16 cellular contexts compared by ENCODE assay signal in the genomic region with DNA sequence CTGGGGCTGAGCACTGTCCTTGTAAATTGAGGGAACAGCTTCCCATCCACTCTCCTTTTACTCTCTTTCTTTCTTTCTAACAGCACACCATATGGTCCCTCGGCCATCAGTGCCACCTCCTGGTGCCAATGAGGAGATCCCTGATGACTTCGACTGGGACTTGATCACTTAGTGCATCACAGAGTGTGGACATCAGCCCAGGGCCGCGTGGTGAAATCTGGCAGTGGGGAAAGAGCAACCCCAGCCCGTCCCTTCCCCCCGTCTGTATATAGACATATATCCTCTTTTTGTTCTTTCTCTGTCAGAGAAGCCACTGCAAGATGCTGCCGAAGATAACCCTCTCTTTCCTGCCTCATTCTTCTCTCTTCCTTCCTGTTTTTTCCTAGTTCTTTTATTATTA. TPM values are rescaled to one million over a fixed set of nuclear protein-coding genes. Genes with fewer than 3 reads are reported as not detected.
DNase-seq lines count a peak whose midpoint lies in the region; ATAC-seq and TF ChIP-seq lines count a peak whose summit lies in the region.
"Had no signal": no experiment of that assay in that cellular context is flagged by ENCODE, and none has a peak within 500 bp of the region (broad histone marks: within the 10 kb centered on the region; RNA-seq: fewer than 3 reads in every experiment).

No MANE protein-coding gene starts in this region.

- H3K27me3 Mint-ChIP-seq in activated CD8-positive, alpha-beta T cell treated with anti-CD3 and anti-CD28 coated beads, Interleukin-2, amount 10 ng/mL, durations not matched to agents 7 days and 5 days (ENCODE audit: low read depth): no peaks in the 10 kb centered on the region

- H3K27ac Mint-ChIP-seq in activated CD8-positive, alpha-beta T cell treated with anti-CD3 and anti-CD28 coated beads, Interleukin-2, amount 10 ng/mL, durations not matched to agents 7 days and 5 days: no peak overlapping the region
- H3K27ac Mint-ChIP-seq: T-helper 1 cell treated with Interleukin-12 subunit alpha and Interleukin-12 subunit beta and Interleukin-4 antibody, amounts not matched to agents 30 μg/mL and 1 μg/mL, for 36 hours had no signal

- CTCF ChIA-PET in activated CD8-positive, alpha-beta T cell treated with anti-CD3 and anti-CD28 coated beads, Interleukin-2, amount 10 ng/mL, durations not matched to agents 7 days and 5 days (lab: Charles Lee): no interaction called here

- H3K36me3 Mint-ChIP-seq in activated CD8-positive, alpha-beta T cell treated with anti-CD3 and anti-CD28 coated beads, Interleukin-2, amount 10 ng/mL, durations not matched to agents 7 days and 5 days (ENCODE audit: low read depth): peaks cover 49% of the 10 kb centered on the region

- TF ChIP-seq CTCF in NB4 (IDR thresholded peaks at IDR 0.05; ENCODE audit: low read depth, low read length) (no peak), adrenal gland (IDR thresholded peaks at IDR 0.05) (peak in 1 of 6 experiments; percentile 10), left ventricle myocardium inferior (IDR thresholded peaks at IDR 0.05; ENCODE audit: borderline replicate concordance) (no peak), upper lobe of left lung (IDR thresholded peaks at IDR 0.05) (no peak)

- no peak overlapping the region for H3K4me3 Mint-ChIP-seq in activated CD8-positive, alpha-beta T cell treated with anti-CD3 and anti-CD28 coated beads, Interleukin-2, amount 10 ng/mL, durations not matched to agents 7 days and 5 days
- H3K4me3 Mint-ChIP-seq: T-helper 1 cell treated with Interleukin-12 subunit alpha and Interleukin-12 subunit beta and Interleukin-4 antibody, amounts not matched to agents 30 μg/mL and 1 μg/mL, for 36 hours had no signal

- H3K27ac ChIP-seq in adrenal gland (peak overlapping the region in 3 of 5 donors; percentile 12 to 73 (median 13)), left ventricle myocardium inferior (replicated peaks) (peak overlapping the region; percentile 16), upper lobe of left lung (peak overlapping the region in 3 of 4 donors; percentile 43 to 54 (median 49))
- H3K27ac ChIP-seq: foreskin keratinocyte, pancreas had no signal

- POLR2A ChIA-PET in activated CD8-positive, alpha-beta T cell treated with anti-CD3 and anti-CD28 coated beads, Interleukin-2, amount 10 ng/mL, durations not matched to agents 7 days and 5 days (lab: Charles Lee): no interaction called here

- DNase-seq in NB4 (ENCODE audit: low read depth) (peak; percentile 60), adrenal gland (peak in 6 of 7 donors; percentile 41 to 71 (median 66)), left ventricle myocardium inferior (peak; percentile 50), upper lobe of left lung (peak in 1 of 2 donors; percentile 64), putamen (ENCODE audit: low spot score) (no peak)
- DNase-seq in activated CD8-positive, alpha-beta T cell treated with anti-CD3 and anti-CD28 coated beads, Interleukin-2, amount 10 ng/mL, durations not matched to agents 7 days and 5 days: no peak
- DNase-seq: activated gamma-delta T cell treated with Interleukin-2 at 50 U/mL for 16 hours, foreskin keratinocyte, left colon, NCI-H69, pancreas, RPMI8226 had no signal

- H3K27me3 ChIP-seq in adrenal gland: no peaks in the 10 kb centered on the region
- no peaks in the 10 kb centered on the region for H3K27me3 ChIP-seq in left ventricle myocardium inferior (ENCODE audit: low read depth)
- no peaks in the 10 kb centered on the region for H3K27me3 ChIP-seq in upper lobe of left lung
- H3K27me3 ChIP-seq: foreskin keratinocyte, pancreas had no signal

- TF ChIP-seq EP300 in upper lobe of left lung (IDR thresholded peaks at IDR 0.05): no peak

- no peaks in the 10 kb centered on the region for H3K9me3 Mint-ChIP-seq in activated CD8-positive, alpha-beta T cell treated with anti-CD3 and anti-CD28 coated beads, Interleukin-2, amount 10 ng/mL, durations not matched to agents 7 days and 5 days (ENCODE audit: insufficient read depth)
- H3K9me3 Mint-ChIP-seq: T-helper 1 cell treated with Interleukin-12 subunit alpha and Interleukin-12 subunit beta and Interleukin-4 antibody, amounts not matched to agents 30 μg/mL and 1 μg/mL, for 36 hours had no signal

- TF ChIP-seq POLR2A in NB4 (IDR thresholded peaks at IDR 0.05; ENCODE audit: extremely low read depth, insufficient read length) (no peak), adrenal gland (IDR thresholded peaks at IDR 0.05) (no peak), upper lobe of left lung (IDR thresholded peaks at IDR 0.05) (peak in 1 of 4 donors; percentile 20)

- peaks cover 0 to 66% of the 10 kb centered on the region in 2 donors for H3K36me3 ChIP-seq in adrenal gland (replicated peaks in 1 of 2)
- peaks cover 85% of the 10 kb centered on the region for H3K36me3 ChIP-seq in left ventricle myocardium inferior
- peaks cover 31 to 81% (median 61%) of the 10 kb centered on the region in 4 donors for H3K36me3 ChIP-seq in upper lobe of left lung

- WGBS in adrenal gland, 4 donors: 48 to 68% (median 64%) methylated on average over 7 of the region's 7 CpGs
- WGBS in upper lobe of left lung, 2 donors: 42 to 59% methylated on average over 7 of the region's 7 CpGs

- no peak overlapping the region for H3K4me3 ChIP-seq in NB4 (ENCODE audit: low read depth, low read length)
- H3K4me3 ChIP-seq in adrenal gland: no peak overlapping the region
- no peak overlapping the region for H3K4me3 ChIP-seq in left ventricle myocardium inferior
- no peak overlapping the region for H3K4me3 ChIP-seq in upper lobe of left lung
- H3K4me3 ChIP-seq: pancreas, smooth muscle cell had no signal

- no peaks in the 10 kb centered on the region for H3K9me3 ChIP-seq in adrenal gland (replicated peaks in 1 of 3)
- H3K9me3 ChIP-seq in left ventricle myocardium inferior (replicated peaks): no peaks in the 10 kb centered on the region
- H3K9me3 ChIP-seq in upper lobe of left lung: no peaks in the 10 kb centered on the region
- H3K9me3 ChIP-seq: pancreas had no signal

- H3K4me1 Mint-ChIP-seq in activated CD8-positive, alpha-beta T cell treated with anti-CD3 and anti-CD28 coated beads, Interleukin-2, amount 10 ng/mL, durations not matched to agents 7 days and 5 days (ENCODE audit: low read depth): no peaks in the 10 kb centered on the region

- ATAC-seq in upper lobe of left lung (ENCODE audit: low FRiP score in 2 of 2) (peak; percentile 79 to 80), HG02884 (IDR thresholded peaks at IDR 0.05; ENCODE audit: unreplicated experiment) (no peak)
- ATAC-seq in activated CD8-positive, alpha-beta T cell treated with anti-CD3 and anti-CD28 coated beads, Interleukin-2, amount 10 ng/mL, durations not matched to agents 7 days and 5 days: no peak
- ATAC-seq: activated CD4-positive, CD25-positive, alpha-beta regulatory T cell treated with anti-CD3 and anti-CD28 coated beads, Interleukin-2, amount 50 U/mL, for 24 hours; foreskin keratinocyte; left colon had no signal

- intact Hi-C loops in adrenal gland (cut with DNase I) (no loop called here), left ventricle myocardium inferior (cut with micrococcal nuclease) (no loop called here)

- H3K4me1 ChIP-seq in adrenal gland (replicated peaks in 1 of 2) (peaks cover 4 to 30% of the 10 kb centered on the region in 2 donors), left ventricle myocardium inferior (peaks cover 5% of the 10 kb centered on the region), upper lobe of left lung (peaks cover 4 to 10% (median 7%) of the 10 kb centered on the region in 4 donors)
- H3K4me1 ChIP-seq: pancreas had no signal

RNA-seq across cellular contexts. Expression of gene C3AR1, which starts 13.5 kb away (rescaled TPM):
- 10 to 100 TPM in 7 of 8 donors, 1 to 10 TPM in 1; 3.3 to 40.3 (median 26.8) TPM for total RNA-seq in adrenal gland
- polyA plus RNA-seq in adrenal gland: 10 to 100 TPM in 1 of 3 donors, 1 to 10 TPM in 2; 5.9 to 15.7 (median 9.3) TPM
- 5.5 TPM for total RNA-seq in left ventricle myocardium inferior
- 10 to 100 TPM in 5 of 6 donors, 1 to 10 TPM in 1; 2.4 to 68.7 (median 23.5) TPM for total RNA-seq in upper lobe of left lung
- total RNA-seq in activated CD8-positive, alpha-beta T cell treated with anti-CD3 and anti-CD28 coated beads, Interleukin-2, amount 10 ng/mL, durations not matched to agents 7 days and 5 days: 1 to 10 TPM; 8.8 to 9.1 TPM

RNA-seq across cellular contexts. Expression of gene FOXJ2, which starts 20.2 kb away (rescaled TPM):
- total RNA-seq in adrenal gland: 10 to 100 TPM in 7 of 8 donors, 1 to 10 TPM in 1; 8.6 to 20.8 (median 15.3) TPM
- polyA plus RNA-seq in adrenal gland: 10 to 100 TPM in 2 of 3 donors, 1 to 10 TPM in 1; 7.1 to 13.8 (median 11.7) TPM
- 22.1 TPM for total RNA-seq in left ventricle myocardium inferior
- 10 to 100 TPM; 14.7 to 25.1 (median 18.4) TPM for total RNA-seq in upper lobe of left lung
- total RNA-seq in activated CD8-positive, alpha-beta T cell treated with anti-CD3 and anti-CD28 coated beads, Interleukin-2, amount 10 ng/mL, durations not matched to agents 7 days and 5 days: 10 to 100 TPM; 16.9 to 17.1 TPM

RNA-seq across cellular contexts. Expression of gene NECAP1, which starts 29.4 kb away (rescaled TPM):
- total RNA-seq in adrenal gland: 10 to 100 TPM; 24.4 to 99.9 (median 53.6) TPM
- polyA plus RNA-seq in adrenal gland: 10 to 100 TPM; 13.5 to 81.1 (median 22.3) TPM
- total RNA-seq in left ventricle myocardium inferior: 15.4 TPM
- total RNA-seq in upper lobe of left lung: 10 to 100 TPM; 30.9 to 55.9 (median 36.1) TPM
- 10 to 100 TPM; 31.9 to 34.3 TPM for total RNA-seq in activated CD8-positive, alpha-beta T cell treated with anti-CD3 and anti-CD28 coated beads, Interleukin-2, amount 10 ng/mL, durations not matched to agents 7 days and 5 days

Comparison
In these comparisons a context has a peak if more than half of its experiments do, and no peak if none do; other contexts are left out.
1. DNase-seq: peak in NB4 (single experiment), adrenal gland (6 of 7) and left ventricle myocardium inferior (single experiment); none in putamen (single experiment) and activated CD8-positive, alpha-beta T cell treated with anti-CD3 and anti-CD28 coated beads, Interleukin-2, amount 10 ng/mL, durations not matched to agents 7 days and 5 days (single experiment).
2. ATAC-seq: peak in upper lobe of left lung (2 of 2); none in HG02884 (single experiment) and activated CD8-positive, alpha-beta T cell treated with anti-CD3 and anti-CD28 coated beads, Interleukin-2, amount 10 ng/mL, durations not matched to agents 7 days and 5 days (single experiment).
3. Peak in every context shown above with its lines, with median percentiles within 50 percentile points of each other: H3K27ac ChIP-seq.